In genomic region chr1:102262994-102263393, GRCh38 we compare ENCODE assay signal across 20 cellular contexts.
"Had no signal": no experiment of that assay in that cellular context is flagged by ENCODE, and none has a peak within 500 bp of the region (broad histone marks: within the 10 kb centered on the region; RNA-seq: fewer than 3 reads in every experiment).

No MANE protein-coding gene starts in this region.

- H3K4me3 ChIP-seq: dorsolateral prefrontal cortex, lower lobe of right lung, tibial artery, uterus had no signal

- H3K36me3 Mint-ChIP-seq: brain, mesothelial cell of epicardium had no signal

- H3K9me3 Mint-ChIP-seq: activated CD4-positive, alpha-beta T cell treated with anti-CD3 and anti-CD28 coated beads, Interleukin-2, amount 10 ng/mL, durations not matched to agents 7 days and 5 days; brain; mesothelial cell of epicardium had no signal

- DNase-seq: activated CD4-positive, alpha-beta T cell treated with anti-CD3 and anti-CD28 coated beads, Interleukin-2, amount 10 ng/mL, durations not matched to agents 7 days and 5 days; activated CD8-positive, alpha-beta memory T cell treated with anti-CD3 and anti-CD28 coated beads, Interleukin-2, amount 50 U/mL, for 4 hours; activated naive CD4-positive, alpha-beta T cell treated with anti-CD3 and anti-CD28 coated beads for 36 hours; activated T-cell treated with anti-CD3 and anti-CD28 coated beads, Interleukin-2, amount 50 U/mL, for 4 hours; caudate nucleus; dorsolateral prefrontal cortex; glutamatergic neuron; hippocampal formation; lower lobe of right lung; stimulated activated CD4-positive, alpha-beta T cell treated with anti-CD3 and anti-CD28 coated beads, Interleukin-2, amount 100 ng/mL, for 24 hours; stimulated activated naive CD8-positive, alpha-beta T cell treated with anti-CD3 and anti-CD28 coated beads, Interleukin-15, Interleukin-2, amounts not matched to agents 100 U/mL and 50 U/mL, for 24 hours; substantia nigra; T1000; tibial artery; uterus had no signal

- H3K27ac ChIP-seq: dorsolateral prefrontal cortex, lower lobe of right lung, tibial artery, uterus had no signal

- H3K4me3 Mint-ChIP-seq: activated CD4-positive, alpha-beta T cell treated with anti-CD3 and anti-CD28 coated beads, Interleukin-2, amount 10 ng/mL, durations not matched to agents 7 days and 5 days; activated naive CD4-positive, alpha-beta T cell treated with anti-CD3 and anti-CD28 coated beads for 36 hours; activated T-cell treated with anti-CD3 and anti-CD28 coated beads, Interleukin-2, amount 50 U/mL, for 4 hours; brain; mesothelial cell of epicardium; nephron had no signal

- H3K4me1 Mint-ChIP-seq: activated CD4-positive, alpha-beta T cell treated with anti-CD3 and anti-CD28 coated beads, Interleukin-2, amount 10 ng/mL, durations not matched to agents 7 days and 5 days; brain; mesothelial cell of epicardium; nephron had no signal

- H3K27ac Mint-ChIP-seq: activated CD4-positive, alpha-beta T cell treated with anti-CD3 and anti-CD28 coated beads, Interleukin-2, amount 10 ng/mL, durations not matched to agents 7 days and 5 days; activated naive CD4-positive, alpha-beta T cell treated with anti-CD3 and anti-CD28 coated beads for 36 hours; brain; mesothelial cell of epicardium; nephron; progenitor cell of endocrine pancreas had no signal

- H3K27me3 Mint-ChIP-seq: activated CD4-positive, alpha-beta T cell treated with anti-CD3 and anti-CD28 coated beads, Interleukin-2, amount 10 ng/mL, durations not matched to agents 7 days and 5 days; brain; progenitor cell of endocrine pancreas had no signal

- ATAC-seq: activated CD4-positive, CD25-positive, alpha-beta regulatory T cell treated with anti-CD3 and anti-CD28 coated beads, Interleukin-2, amount 50 U/mL, for 24 hours; activated T-cell treated with anti-CD3 and anti-CD28 coated beads, Interleukin-2, amount 50 U/mL, for 4 hours; lower lobe of right lung; stimulated activated naive CD8-positive, alpha-beta T cell treated with anti-CD3 and anti-CD28 coated beads, Interleukin-15, Interleukin-2, amounts not matched to agents 100 U/mL and 50 U/mL, for 24 hours had no signal
